In the genomic region with DNA sequence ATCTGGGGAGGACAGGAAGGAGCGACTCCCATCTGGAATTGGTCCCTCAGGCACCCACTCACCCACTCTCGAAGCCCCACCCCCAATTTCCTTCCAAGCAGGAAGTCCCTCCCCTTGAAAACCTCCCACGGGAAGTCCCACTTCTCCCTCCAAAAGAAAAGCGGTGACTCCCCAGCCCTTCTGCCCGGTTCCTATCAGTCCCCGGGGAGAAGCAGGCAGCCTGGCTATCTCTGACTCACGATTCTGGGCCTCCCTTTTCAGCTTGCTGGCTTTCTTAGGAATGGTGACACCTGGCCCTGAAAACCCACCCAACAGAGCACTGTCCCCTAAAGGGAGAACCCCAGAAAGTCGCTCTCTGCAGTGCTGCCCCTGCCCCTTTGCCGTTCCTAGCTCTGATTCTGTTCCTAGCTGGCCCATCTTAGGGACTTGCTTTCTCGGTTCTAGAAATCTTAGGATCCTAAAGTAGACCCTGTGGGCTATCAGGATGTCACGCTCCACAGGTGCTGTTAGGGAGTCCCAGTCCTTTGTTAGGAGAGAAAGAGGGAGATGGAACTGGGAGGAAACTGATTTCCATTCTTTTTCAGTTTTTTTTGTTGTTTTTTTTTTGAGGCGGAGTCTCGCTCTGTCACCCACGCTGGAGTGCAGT, we compare ENCODE assay signal across 9 cellular contexts. TPM values are rescaled to one million over a fixed set of nuclear protein-coding genes. Genes with fewer than 3 reads are reported as not detected.
DNase-seq lines count a peak whose midpoint lies in the region; ATAC-seq and TF ChIP-seq lines count a peak whose summit lies in the region.
"Had no signal": no experiment of that assay in that cellular context is flagged by ENCODE, and none has a peak within 500 bp of the region (broad histone marks: within the 10 kb centered on the region; RNA-seq: fewer than 3 reads in every experiment).

No MANE protein-coding gene starts in this region.

- H3K27me3 ChIP-seq in CD4-positive, alpha-beta T cell (ENCODE audit: control insufficient read depth, insufficient read depth, low read length): no peaks in the 10 kb centered on the region
- H3K27me3 ChIP-seq in neuronal stem cell (ENCODE audit: control insufficient read depth in 3 of 3, insufficient read depth in 3 of 3, low read depth in 1 of 3, low read length in 3 of 3): no peaks in the 10 kb centered on the region

- H3K36me3 Mint-ChIP-seq in CD4-positive, alpha-beta T cell (ENCODE audit: low read depth): peaks cover 68% of the 10 kb centered on the region
- peaks cover 69% of the 10 kb centered on the region for H3K36me3 Mint-ChIP-seq in effector memory CD8-positive, alpha-beta T cell (ENCODE audit: insufficient read depth)

- H4K91ac ChIP-seq in neuronal stem cell (ENCODE audit: low read depth, low read length, poor library complexity): no peak overlapping the region

- CTCF ChIA-PET in CD4-positive, alpha-beta T cell (lab: Charles Lee): interaction anchor here (1.4 kb wide), 1 partner anchor 87 kb away, joined by 3 read pairs; no protein-coding TSS in a partner anchor

- H2BK12ac ChIP-seq in neuronal stem cell (ENCODE audit: low read length): no peak overlapping the region

- peaks cover 9 to 24% of the 10 kb centered on the region in 2 donors for H3K4me1 ChIP-seq in neuronal stem cell (ENCODE audit: control insufficient read depth in 2 of 2, insufficient read depth in 1 of 2, low read depth in 1 of 2, low read length in 2 of 2)

- TF ChIP-seq CTCF in CD4-positive, alpha-beta T cell (IDR thresholded peaks at IDR 0.05): no peak

- H3K4ac ChIP-seq in neuronal stem cell (ENCODE audit: low read length): no peak overlapping the region

- no peaks in the 10 kb centered on the region for H3K9me3 ChIP-seq in CD4-positive, alpha-beta T cell (ENCODE audit: control insufficient read depth, low read length)
- H3K9me3 ChIP-seq in neuronal stem cell (replicated peaks in 1 of 2; ENCODE audit: control insufficient read depth in 2 of 2, insufficient read depth in 1 of 2, low read depth in 1 of 2, low read length in 2 of 2): no peaks in the 10 kb centered on the region

- no peak for ATAC-seq in CD4-positive, alpha-beta T cell (ENCODE audit: poor library complexity)
- no peak for ATAC-seq in effector memory CD8-positive, alpha-beta T cell (replicated peaks)
- ATAC-seq in GM21526 (IDR thresholded peaks at IDR 0.05; ENCODE audit: low FRiP score, unreplicated experiment): no peak
- ATAC-seq in GM21786 (IDR thresholded peaks at IDR 0.05; ENCODE audit: unreplicated experiment): no peak
- ATAC-seq in GM21381 (IDR thresholded peaks at IDR 0.05; ENCODE audit: unreplicated experiment): no peak

- H2BK120ac ChIP-seq in neuronal stem cell (ENCODE audit: low read depth, low read length): no peak overlapping the region

- POLR2A ChIA-PET in CD4-positive, alpha-beta T cell (lab: Charles Lee): no interaction called here

- H3K79me1 ChIP-seq in neuronal stem cell (ENCODE audit: low read depth, low read length): peaks cover 5% of the 10 kb centered on the region

- peak overlapping the region; percentile 86 for H3K27ac Mint-ChIP-seq in CD4-positive, alpha-beta T cell
- H3K27ac Mint-ChIP-seq in effector memory CD8-positive, alpha-beta T cell: peak overlapping the region; percentile 8 to 76

- peaks cover 55% of the 10 kb centered on the region for H3K4me1 Mint-ChIP-seq in CD4-positive, alpha-beta T cell (ENCODE audit: low read depth)
- peaks cover 46 to 48% of the 10 kb centered on the region in 2 donors for H3K4me1 Mint-ChIP-seq in effector memory CD8-positive, alpha-beta T cell (ENCODE audit: low read depth in 2 of 2)

- peak overlapping the region; percentile 46 for H3K27ac ChIP-seq in CD4-positive, alpha-beta T cell (ENCODE audit: low read depth, low read length)
- no peak overlapping the region for H3K27ac ChIP-seq in neuronal stem cell (replicated peaks; ENCODE audit: low read length)

- peaks cover 6 to 38% of the 10 kb centered on the region in 2 donors for H3K36me3 ChIP-seq in neuronal stem cell (replicated peaks in 1 of 2; ENCODE audit: control insufficient read depth in 2 of 2, insufficient read depth in 2 of 2, low read length in 2 of 2)

- H3K23ac ChIP-seq in neuronal stem cell (ENCODE audit: low read depth, low read length, poor library complexity): peak overlapping the region; percentile 31

- H2AFZ ChIP-seq in neuronal stem cell (ENCODE audit: low read length): no peak overlapping the region

- no CpG with 5 or more reads among the region's 14 CpGs for WGBS in neuronal stem cell (ENCODE audit: extremely low coverage in 2 of 2, insufficient read length in 2 of 2, insufficient replicate concordance in 1 of 2), 2 donors

- H3K9ac ChIP-seq in neuronal stem cell (ENCODE audit: low read depth, low read length, poor library complexity): no peak overlapping the region

- no peak overlapping the region for H2BK15ac ChIP-seq in neuronal stem cell (ENCODE audit: low read length)

- no peak overlapping the region for H3K18ac ChIP-seq in neuronal stem cell (ENCODE audit: low read length)

- H4K8ac ChIP-seq in neuronal stem cell (ENCODE audit: low read depth, low read length): no peak overlapping the region

- H3K27me3 Mint-ChIP-seq in CD4-positive, alpha-beta T cell: no peaks in the 10 kb centered on the region
- no peaks in the 10 kb centered on the region for H3K27me3 Mint-ChIP-seq in effector memory CD8-positive, alpha-beta T cell

- H2AK5ac ChIP-seq in neuronal stem cell (ENCODE audit: low read depth, low read length): no peak overlapping the region

- no peak overlapping the region for H2BK5ac ChIP-seq in neuronal stem cell (ENCODE audit: low read length)

- no peak for DNase-seq in CD4-positive, alpha-beta T cell
- DNase-seq in MV-4-11 (lab: John Stamatoyannopoulos, UW): peak; percentile 2
- no peak for DNase-seq in effector memory CD8-positive, alpha-beta T cell
- DNase-seq in neuronal stem cell (ENCODE audit: low spot score): no peak
- no peak for DNase-seq in OCI-M2 (lab: John Stamatoyannopoulos, UW; ENCODE audit: unreplicated experiment)

- intact Hi-C loops in CD4-positive, alpha-beta T cell (cut with DNase I, micrococcal nuclease): loop anchor here in 1 of 2 experiments (10.0 kb wide), 1 partner anchor 382 kb away; the partner anchor contains the start of gene SLC12A9

- no peak overlapping the region for H3K14ac ChIP-seq in neuronal stem cell (ENCODE audit: low read length)

- no peak overlapping the region for H3K4me3 ChIP-seq in neuronal stem cell (ENCODE audit: low read length in 2 of 2)

- H3K4me3 Mint-ChIP-seq in CD4-positive, alpha-beta T cell: no peak overlapping the region
- no peak overlapping the region for H3K4me3 Mint-ChIP-seq in effector memory CD8-positive, alpha-beta T cell

- no peaks in the 10 kb centered on the region for H3K9me3 Mint-ChIP-seq in CD4-positive, alpha-beta T cell
- no peaks in the 10 kb centered on the region for H3K9me3 Mint-ChIP-seq in effector memory CD8-positive, alpha-beta T cell

- no peak overlapping the region for H3K4me2 ChIP-seq in neuronal stem cell (ENCODE audit: insufficient read depth, low read length, poor library complexity, severe bottlenecking)

RNA-seq across cellular contexts. Expression of gene TSC22D4, which starts 6.0 kb away (rescaled TPM):
- 10 to 100 TPM; 34.6 to 36.5 TPM for total RNA-seq in CD4-positive, alpha-beta T cell
- polyA plus RNA-seq in neuronal stem cell (2013, experiment 1 of 2): 17.3 TPM
- polyA plus RNA-seq in neuronal stem cell (2013, experiment 2 of 2): 16.1 TPM

RNA-seq across cellular contexts. Expression of gene SPACDR, which starts 8.9 kb away (rescaled TPM):
- total RNA-seq in CD4-positive, alpha-beta T cell: under 1 TPM; 0.64 to 0.93 TPM
- polyA plus RNA-seq in neuronal stem cell (2013, experiment 1 of 2): 1.6 TPM
- polyA plus RNA-seq in neuronal stem cell (2013, experiment 2 of 2): 1.2 TPM
- total RNA-seq: epithelial cell of proximal tubule had no signal

RNA-seq across cellular contexts. Expression of gene NYAP1, which starts 10.8 kb away (rescaled TPM):
- under 1 TPM; 0.66 to 0.75 TPM for total RNA-seq in CD4-positive, alpha-beta T cell
- 4.4 TPM for polyA plus RNA-seq in neuronal stem cell (2013, experiment 1 of 2)
- polyA plus RNA-seq in neuronal stem cell (2013, experiment 2 of 2): 4.5 TPM

RNA-seq across cellular contexts. Expression of gene PPP1R35, which starts 36.7 kb away (rescaled TPM):
- 10 to 100 TPM; 42.9 to 47.0 TPM for total RNA-seq in CD4-positive, alpha-beta T cell
- 72.3 TPM for polyA plus RNA-seq in neuronal stem cell (2013, experiment 1 of 2)
- polyA plus RNA-seq in neuronal stem cell (2013, experiment 2 of 2): 69.0 TPM

RNA-seq across cellular contexts. Expression of gene MEPCE, which starts 43.3 kb away (rescaled TPM):
- total RNA-seq in CD4-positive, alpha-beta T cell: 10 to 100 TPM; 52.6 to 57.0 TPM
- polyA plus RNA-seq in neuronal stem cell (2013, experiment 1 of 2): 17.9 TPM
- 17.2 TPM for polyA plus RNA-seq in neuronal stem cell (2013, experiment 2 of 2)
